24 cellular contexts compared by ENCODE assay signal in genomic region chr7:156823441-156823840, GRCh38.
DNase-seq lines count a peak whose midpoint lies in the region; FAIRE-seq and TF ChIP-seq lines count a peak whose summit lies in the region.
"Had no signal": no experiment of that assay in that cellular context is flagged by ENCODE, and none has a peak within 500 bp of the region (broad histone marks: within the 10 kb centered on the region; RNA-seq: fewer than 3 reads in every experiment).

No MANE protein-coding gene starts in this region.

- peak overlapping the region; percentile 64 for H3K27ac ChIP-seq in neutrophil
- no peak overlapping the region for H3K27ac ChIP-seq in effector memory CD4-positive, alpha-beta T cell (ENCODE audit: insufficient read depth, low read length, poor library complexity, severe bottlenecking)
- H3K27ac ChIP-seq: body of pancreas, colonic mucosa, vagina had no signal

- peaks cover 7 to 19% of the 10 kb centered on the region in 2 experiments for H3K4me1 ChIP-seq in neutrophil (ENCODE audit: control insufficient read depth in 1 of 2, insufficient read depth in 1 of 2, low read depth in 1 of 2, low read length in 1 of 2)
- H3K4me1 ChIP-seq in effector memory CD4-positive, alpha-beta T cell (ENCODE audit: control insufficient read depth, insufficient read depth, low read length, poor library complexity, severe bottlenecking), result no peaks in the 10 kb centered on the region
- H3K4me1 ChIP-seq: colonic mucosa, vagina had no signal

- TF ChIP-seq CTCF in choroid plexus epithelial cell (conservative IDR thresholded peaks at IDR 0.05; ENCODE audit: low read depth, low read length) (no peak), neutrophil (IDR thresholded peaks at IDR 0.05) (no peak)

- no peaks in the 10 kb centered on the region for H3K27me3 ChIP-seq in neutrophil
- H3K27me3 ChIP-seq in effector memory CD4-positive, alpha-beta T cell (replicated peaks; ENCODE audit: control insufficient read depth, insufficient read depth, low read length, poor library complexity, severe bottlenecking), result no peaks in the 10 kb centered on the region
- H3K27me3 ChIP-seq: body of pancreas, colonic mucosa, vagina had no signal

- H3K36me3 ChIP-seq in neutrophil, result peaks cover 8% of the 10 kb centered on the region
- H3K36me3 ChIP-seq in effector memory CD4-positive, alpha-beta T cell (ENCODE audit: control insufficient read depth, insufficient read depth, low read length), result peaks cover 8% of the 10 kb centered on the region
- H3K36me3 ChIP-seq: colonic mucosa had no signal

- H3K4me3 ChIP-seq in choroid plexus epithelial cell (ENCODE audit: low read depth, low read length), result no peak overlapping the region
- H3K4me3 ChIP-seq in neutrophil (ENCODE audit: low read depth in 1 of 2, low read length in 1 of 2), result no peak overlapping the region
- no peak overlapping the region for H3K4me3 ChIP-seq in effector memory CD4-positive, alpha-beta T cell (ENCODE audit: insufficient read depth, low read depth, low read length, poor library complexity, severe bottlenecking)
- H3K4me3 ChIP-seq: body of pancreas, colonic mucosa, vagina had no signal

- DNase-seq in NOMO-1 (lab: John Stamatoyannopoulos, UW; ENCODE audit: unreplicated experiment in 2 of 2) (peak; percentile 23 to 29), NOMO-1 treated with dmso at 0.1 percent for 144 hours (lab: John Stamatoyannopoulos, UW; ENCODE audit: unreplicated experiment) (no peak), NOMO-1 treated with DMSO at 0.1 percent for 48 hours (lab: John Stamatoyannopoulos, UW; ENCODE audit: unreplicated experiment) (peak; percentile 47), choroid plexus epithelial cell (ENCODE audit: low read depth) (peak; percentile 54), NCI-H82 (lab: John Stamatoyannopoulos, UW) (no peak), HTR-8/SVneo (ENCODE audit: insufficient read length, low spot score) (no peak)
- no peak for DNase-seq in effector memory CD4-positive, alpha-beta T cell
- DNase-seq: 8988T; activated CD4-positive, alpha-beta T cell treated with anti-CD3 and anti-CD28 coated beads for 36 hours; activated T-cell treated with anti-CD3 and anti-CD28 coated beads, Interleukin-2, amount 50 U/mL, for 72 hours; body of pancreas; Caco-2; colonic mucosa; DND-41; endodermal cell; naive B cell; NCI-H1048; NCI-H1930; RPMI8226; substantia nigra; SW 1271 had no signal

- H3K9me3 ChIP-seq in neutrophil, result no peaks in the 10 kb centered on the region
- no peaks in the 10 kb centered on the region for H3K9me3 ChIP-seq in effector memory CD4-positive, alpha-beta T cell (ENCODE audit: control insufficient read depth, low read length)
- H3K9me3 ChIP-seq: body of pancreas, Caco-2, colonic mucosa, vagina had no signal

- no peak for FAIRE-seq in HTR-8/SVneo (lab: Jason Lieb, UNC)
- FAIRE-seq: TTC549 had no signal

Comparison
In these comparisons a context has a peak if more than half of its experiments do, and no peak if none do; other contexts are left out.
1. DNase-seq: peak in NOMO-1 (2 of 2), NOMO-1 treated with DMSO at 0.1 percent for 48 hours (single experiment) and choroid plexus epithelial cell (single experiment); none in NOMO-1 treated with dmso at 0.1 percent for 144 hours (single experiment), NCI-H82 (single experiment), HTR-8/SVneo (single experiment) and effector memory CD4-positive, alpha-beta T cell (0 of 3).